ENCODE assay signal across 1 cellular context in the genomic region with DNA sequence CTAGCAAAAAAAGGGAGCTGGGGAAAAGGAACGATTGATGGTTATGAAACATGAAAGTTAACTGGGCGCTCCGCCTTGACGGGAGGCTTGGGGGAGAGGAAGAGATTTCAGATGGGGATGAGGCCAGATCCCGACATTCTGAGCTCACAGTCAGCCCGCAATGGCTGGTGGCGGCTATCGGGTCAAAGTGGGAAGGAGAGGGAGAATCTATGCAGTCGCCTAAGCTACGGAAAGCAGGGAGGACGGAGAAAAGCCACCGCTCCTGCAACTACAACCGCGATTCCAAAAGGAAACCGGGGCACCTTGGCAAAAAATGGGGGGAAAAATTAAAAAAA.
TF ChIP-seq lines count a peak whose summit lies in the region.

No MANE protein-coding gene starts in this region.

TF ChIP-seq in H1, 55 proteins besides CTCF, POLR2A, EP300 and RAD21:
- TF ChIP-seq KDM4A (IDR thresholded peaks at IDR 0.05; ENCODE audit: low read depth, low read length, severe bottlenecking) (peak; percentile 3), YY1 (IDR thresholded peaks at IDR 0.05; ENCODE audit: low read depth, low read length) (0 out of 2 replicates have a peak, but pooled peaks have one; percentile 43), TBP (IDR thresholded peaks at IDR 0.05; ENCODE audit: low read depth, low read length) (no peak)
- TF ChIP-seq, protein P1, sequence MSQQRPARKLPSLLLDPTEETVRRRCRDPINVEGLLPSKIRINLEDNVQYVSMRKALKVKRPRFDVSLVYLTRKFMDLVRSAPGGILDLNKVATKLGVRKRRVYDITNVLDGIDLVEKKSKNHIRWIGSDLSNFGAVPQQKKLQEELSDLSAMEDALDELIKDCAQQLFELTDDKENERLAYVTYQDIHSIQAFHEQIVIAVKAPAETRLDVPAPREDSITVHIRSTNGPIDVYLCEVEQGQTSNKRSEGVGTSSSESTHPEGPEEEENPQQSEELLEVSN (IDR thresholded peaks at IDR 0.05), result peak; percentile 51; the same call in 1 of the 2 replicates
